ENCODE assay signal across 20 cellular contexts in genomic region chr16:3819175-3819527, GRCh38.
A peak's percentile ranks its signal among the peaks of the same experiment; 100 is the strongest.
DNase-seq lines count a peak whose midpoint lies in the region; FAIRE-seq and TF ChIP-seq lines count a peak whose summit lies in the region.
"Had no signal": no experiment of that assay in that cellular context is flagged by ENCODE, and none has a peak within 500 bp of the region (broad histone marks: within the 10 kb centered on the region; RNA-seq: fewer than 3 reads in every experiment).

No MANE protein-coding gene starts in this region.

- H3K9me3 ChIP-seq in BLaER1 treated with 17β-estradiol and CSF1 and Interleukin-3, amounts not matched to agents 10 nM and 100 nM (replicated peaks in 1 of 11), result no peaks in the 10 kb centered on the region
- H3K9me3 ChIP-seq in Loucy (ENCODE audit: insufficient read depth, low read depth, low read length), result no peaks in the 10 kb centered on the region
- H3K9me3 ChIP-seq in MM.1S (replicated peaks; ENCODE audit: insufficient read depth, low read length), result no peaks in the 10 kb centered on the region

- no peak for FAIRE-seq in frontal cortex (lab: Jason Lieb, UNC)

- H3K4me1 ChIP-seq in BLaER1 treated with 17β-estradiol and CSF1 and Interleukin-3, amounts not matched to agents 10 nM and 100 nM, result peaks cover 59 to 79% (median 72%) of the 10 kb centered on the region in 10 experiments
- H3K4me1 ChIP-seq in Loucy (ENCODE audit: insufficient read depth, low read length, poor library complexity, severe bottlenecking), result peaks cover 14% of the 10 kb centered on the region
- H3K4me1 ChIP-seq in MM.1S (ENCODE audit: low read length), result no peaks in the 10 kb centered on the region

- H3K79me2 ChIP-seq in Loucy (ENCODE audit: insufficient read depth, low read length) (peaks cover 88% of the 10 kb centered on the region), MM.1S (ENCODE audit: low read length) (peaks cover 100% of the 10 kb centered on the region)

- H3K27me3 ChIP-seq in BLaER1 treated with 17β-estradiol and CSF1 and Interleukin-3, amounts not matched to agents 10 nM and 100 nM, result no peaks in the 10 kb centered on the region
- H3K27me3 ChIP-seq in Loucy (ENCODE audit: insufficient read depth, low read length, poor library complexity, severe bottlenecking), result no peaks in the 10 kb centered on the region
- H3K27me3 ChIP-seq in MM.1S (replicated peaks; ENCODE audit: insufficient read depth, low read length), result no peaks in the 10 kb centered on the region
- H3K27me3 ChIP-seq: brain microvascular endothelial cell had no signal

- DNase-seq in nephron progenitor cell (no peak), frontal cortex (ENCODE audit: low spot score in 2 of 2) (no peak), KBM-7 (no peak), putamen (ENCODE audit: low spot score) (no peak), MM.1S (no peak)
- DNase-seq: activated CD4-positive, alpha-beta T cell treated with anti-CD3 and anti-CD28 coated beads, Interleukin-2, amount 50 U/mL, for 1 hour; activated naive CD4-positive, alpha-beta T cell treated with Interleukin-2 at 50 U/mL for 16 hours; brain microvascular endothelial cell; islet precursor cell; Karpas-422; NCI-H1092 treated with DMSO at 0.1 percent for 48 hours; NCI-H2081 treated with DMSO at 0.1 percent for 48 hours; posterior cingulate gyrus; stimulated activated CD4-positive, alpha-beta T cell treated with anti-CD3 and anti-CD28 coated beads, Interleukin-2, amount 100 ng/mL, for 48 hours had no signal

- no peak overlapping the region; a peak in 1 of 20 replicates for H3K4me3 ChIP-seq in BLaER1 treated with 17β-estradiol and CSF1 and Interleukin-3, amounts not matched to agents 10 nM and 100 nM
- no peak overlapping the region for H3K4me3 ChIP-seq in Loucy (ENCODE audit: low read length, poor library complexity, severe bottlenecking)
- no peak overlapping the region for H3K4me3 ChIP-seq in MM.1S (ENCODE audit: low read length)
- H3K4me3 ChIP-seq: coronary artery, lung had no signal

- H3K9me2 ChIP-seq in Loucy (replicated peaks; ENCODE audit: low read depth, low read length), result no peaks in the 10 kb centered on the region
- H3K9me2 ChIP-seq in MM.1S (replicated peaks; ENCODE audit: insufficient read depth, low read length), result no peaks in the 10 kb centered on the region

- H3K4me2 ChIP-seq in BLaER1 treated with 17β-estradiol and CSF1 and Interleukin-3, amounts not matched to agents 10 nM and 100 nM, result peak overlapping the region; percentile 38 to 79 (median 68); a peak in 21 of 22 replicates
- H3K4me2 ChIP-seq in Loucy (ENCODE audit: low read depth, low read length, poor library complexity, severe bottlenecking) (peak overlapping the region; percentile 16), MM.1S (ENCODE audit: low read depth, low read length) (no peak overlapping the region)

- H3K27me3 Mint-ChIP-seq in brain, result no peaks in the 10 kb centered on the region
- H3K27me3 Mint-ChIP-seq in nephron progenitor cell (ENCODE audit: low read depth, poor library complexity), result peaks cover 3% of the 10 kb centered on the region

- H3K9ac ChIP-seq in BLaER1 treated with 17β-estradiol and CSF1 and Interleukin-3, amounts not matched to agents 10 nM and 100 nM, result peak overlapping the region in 1 of 11 experiments; percentile 26; a peak in 1 of 22 replicates
- H3K9ac ChIP-seq in Loucy (ENCODE audit: low read depth, low read length, poor library complexity, severe bottlenecking), result no peak overlapping the region
- no peak overlapping the region for H3K9ac ChIP-seq in MM.1S (ENCODE audit: low read length)

- H3K4me3 Mint-ChIP-seq in brain, result no peak overlapping the region
- H3K4me3 Mint-ChIP-seq in nephron progenitor cell, result no peak overlapping the region

- H4K20me1 ChIP-seq in BLaER1 treated with 17β-estradiol and CSF1 and Interleukin-3, amounts not matched to agents 10 nM and 100 nM, result peaks cover 100% of the 10 kb centered on the region in 11 experiments
- H4K20me1 ChIP-seq in Loucy (ENCODE audit: insufficient read depth, low read length, poor library complexity, severe bottlenecking) (peaks cover 41% of the 10 kb centered on the region), MM.1S (ENCODE audit: insufficient read depth, low read length) (peaks cover 53% of the 10 kb centered on the region)

- peak overlapping the region in 5 of 11 experiments; percentile 22 to 45 (median 33); a peak in 4 of 22 replicates for H3K27ac ChIP-seq in BLaER1 treated with 17β-estradiol and CSF1 and Interleukin-3, amounts not matched to agents 10 nM and 100 nM
- H3K27ac ChIP-seq in MM.1S (ENCODE audit: low read length), result no peak overlapping the region
- H3K27ac ChIP-seq: brain microvascular endothelial cell, RWPE1 had no signal

- H2AFZ ChIP-seq in Loucy (ENCODE audit: low read length), result no peak overlapping the region
- no peak overlapping the region for H2AFZ ChIP-seq in MM.1S (ENCODE audit: low read length)

- peaks cover 86% of the 10 kb centered on the region for H3K4me1 Mint-ChIP-seq in brain
- peaks cover 47% of the 10 kb centered on the region for H3K4me1 Mint-ChIP-seq in nephron progenitor cell

- TF ChIP-seq CTCF in Loucy (conservative IDR thresholded peaks at IDR 0.05; ENCODE audit: low read length) (no peak), brain (conservative IDR thresholded peaks at IDR 0.05) (no peak), nephron progenitor cell (IDR thresholded peaks at IDR 0.05) (no peak), MM.1S (IDR thresholded peaks at IDR 0.05; ENCODE audit: low read length) (no peak)

- H3K36me3 Mint-ChIP-seq in brain (peaks cover 12% of the 10 kb centered on the region), nephron progenitor cell (ENCODE audit: low read depth) (peaks cover 5% of the 10 kb centered on the region)

- H3K27ac Mint-ChIP-seq in brain (peak overlapping the region in 3 of 5 experiments; percentile 1 to 70 (median 7)), nephron progenitor cell (peak overlapping the region; percentile 43)

- H3K9me3 Mint-ChIP-seq in brain (no peaks in the 10 kb centered on the region), nephron progenitor cell (no peaks in the 10 kb centered on the region)

- in situ Hi-C loops in KBM-7 (cut with MboI; ENCODE audit: low pct_unique_long_range_greater_than_20kb, low sequenced_read_pairs), result no loop called here

- H3K36me3 ChIP-seq in BLaER1 treated with 17β-estradiol and CSF1 and Interleukin-3, amounts not matched to agents 10 nM and 100 nM, result peaks cover 0 to 39% (median 23%) of the 10 kb centered on the region in 11 experiments; a peak in 12 of 22 replicates
- H3K36me3 ChIP-seq in Loucy (ENCODE audit: insufficient read depth, low read length) (no peaks in the 10 kb centered on the region), MM.1S (replicated peaks; ENCODE audit: insufficient read depth, low read length) (no peaks in the 10 kb centered on the region)
- H3K36me3 ChIP-seq: brain microvascular endothelial cell had no signal

- H3F3A ChIP-seq in Loucy (ENCODE audit: low read depth), result no peaks in the 10 kb centered on the region
- no peaks in the 10 kb centered on the region for H3F3A ChIP-seq in MM.1S (ENCODE audit: insufficient read depth, low read length)
